9 cellular contexts compared by ENCODE assay signal in genomic region chr2:187541086-187542085, GRCh38. TPM values are rescaled to one million over a fixed set of nuclear protein-coding genes. Genes with fewer than 3 reads are reported as not detected.
DNase-seq lines count a peak whose midpoint lies in the region; ATAC-seq and TF ChIP-seq lines count a peak whose summit lies in the region.
"Had no signal": no experiment of that assay in that cellular context is flagged by ENCODE, and none has a peak within 500 bp of the region (broad histone marks: within the 10 kb centered on the region; RNA-seq: fewer than 3 reads in every experiment).

No MANE protein-coding gene starts in this region.

- H2BK12ac ChIP-seq in trophoblast cell (ENCODE audit: low read length), result peak overlapping the region; percentile 64

- H3K4me3 ChIP-seq in fibroblast of villous mesenchyme (ENCODE audit: low read depth, low read length) (no peak overlapping the region), trophoblast cell (ENCODE audit: low read depth, low read length) (no peak overlapping the region)
- H3K4me3 ChIP-seq in CD4-positive, alpha-beta memory T cell (ENCODE audit: low read length in 2 of 2), result no peak overlapping the region

- H3K9ac ChIP-seq in trophoblast cell (ENCODE audit: low read length), result no peak overlapping the region

- peaks cover 2% of the 10 kb centered on the region for H3K79me1 ChIP-seq in trophoblast cell (ENCODE audit: low read length)

- no peak overlapping the region for H3K23ac ChIP-seq in trophoblast cell (ENCODE audit: low read length)

- no peaks in the 10 kb centered on the region for H3K79me2 ChIP-seq in trophoblast cell (ENCODE audit: control insufficient read depth, insufficient read depth, low read length, poor library complexity)

- no peak overlapping the region for H3K4ac ChIP-seq in trophoblast cell (ENCODE audit: low read depth, low read length)

- no peak overlapping the region for H4K8ac ChIP-seq in trophoblast cell (ENCODE audit: low read depth, low read length)

- H3K4me1 Mint-ChIP-seq in CD4-positive, alpha-beta memory T cell, result no peaks in the 10 kb centered on the region

- no peaks in the 10 kb centered on the region for H3K27me3 ChIP-seq in trophoblast cell (ENCODE audit: insufficient read depth, low read length)
- H3K27me3 ChIP-seq in CD4-positive, alpha-beta memory T cell (ENCODE audit: insufficient read depth, low read length), result no peaks in the 10 kb centered on the region

- intact Hi-C loops in CD4-positive, alpha-beta memory T cell (cut with micrococcal nuclease), result no loop called here

- CTCF ChIA-PET in CD4-positive, alpha-beta memory T cell (lab: Charles Lee; ENCODE audit: partially characterized antibody), result no interaction called here

- no peak overlapping the region for H4K12ac ChIP-seq in trophoblast cell (ENCODE audit: low read depth, low read length)

- H3K27ac Mint-ChIP-seq in CD4-positive, alpha-beta memory T cell, result no peak overlapping the region

- no peaks in the 10 kb centered on the region for H3K9me3 ChIP-seq in trophoblast cell (ENCODE audit: insufficient read depth, low read depth, low read length)
- H3K9me3 ChIP-seq in CD4-positive, alpha-beta memory T cell (ENCODE audit: control insufficient read depth in 1 of 2, low read length in 2 of 2), result no peaks in the 10 kb centered on the region

- peaks cover 0 to 2% of the 10 kb centered on the region in 2 experiments for H3K4me1 ChIP-seq in trophoblast cell (ENCODE audit: control insufficient read depth in 1 of 2, insufficient read depth in 2 of 2, low read length in 2 of 2)
- H3K4me1 ChIP-seq in CD4-positive, alpha-beta memory T cell (ENCODE audit: insufficient read depth, low read length), result no peaks in the 10 kb centered on the region

- no peak for TF ChIP-seq CTCF in fibroblast of villous mesenchyme (IDR thresholded peaks at IDR 0.05; ENCODE audit: insufficient read depth, low read depth, low read length)

- no peak overlapping the region for H2AK5ac ChIP-seq in trophoblast cell (ENCODE audit: low read length)

- no peak overlapping the region for H4K91ac ChIP-seq in trophoblast cell (ENCODE audit: low read depth, low read length)

- no peak overlapping the region for H2BK5ac ChIP-seq in trophoblast cell (ENCODE audit: low read depth, low read length, poor library complexity)

- peaks cover 0 to 3% of the 10 kb centered on the region in 2 experiments for H3K36me3 ChIP-seq in trophoblast cell (ENCODE audit: control insufficient read depth in 1 of 2, insufficient read depth in 2 of 2, low read length in 2 of 2)
- no peaks in the 10 kb centered on the region for H3K36me3 ChIP-seq in CD4-positive, alpha-beta memory T cell (ENCODE audit: insufficient read depth, low read length)

- POLR2A ChIA-PET in CD4-positive, alpha-beta memory T cell (lab: Charles Lee; ENCODE audit: partially characterized antibody), result no interaction called here

- H3K27ac ChIP-seq in trophoblast cell (ENCODE audit: low read depth, low read length), result no peak overlapping the region
- H3K27ac ChIP-seq in CD4-positive, alpha-beta memory T cell (ENCODE audit: low read depth, low read length), result no peak overlapping the region

- no peaks in the 10 kb centered on the region for H3K36me3 Mint-ChIP-seq in CD4-positive, alpha-beta memory T cell

- in situ Hi-C loops in SK-MEL-5 (cut with HindIII; ENCODE audit: low pct_unique_long_range_greater_than_20kb, low sequenced_read_pairs), result no loop called here

- H3K4me3 Mint-ChIP-seq in CD4-positive, alpha-beta memory T cell, result no peak overlapping the region

- H3K18ac ChIP-seq in trophoblast cell (ENCODE audit: low read length), result no peak overlapping the region

- no CpG with 5 or more reads among the region's 7 CpGs for WGBS in trophoblast cell (ENCODE audit: extremely low coverage, insufficient coverage, insufficient read length)

- H2BK120ac ChIP-seq in trophoblast cell (ENCODE audit: insufficient read depth, low read length, poor library complexity), result no peak overlapping the region

- H2AFZ ChIP-seq in trophoblast cell (ENCODE audit: insufficient read depth, low read length, poor library complexity), result no peak overlapping the region

- no peaks in the 10 kb centered on the region for H3K27me3 Mint-ChIP-seq in CD4-positive, alpha-beta memory T cell

- H3K14ac ChIP-seq in trophoblast cell (ENCODE audit: low read length), result no peak overlapping the region

- H3K4me2 ChIP-seq in trophoblast cell (ENCODE audit: low read length), result no peak overlapping the region

- DNase-seq in COLO829 (ENCODE audit: low spot score) (peak; percentile 24), SK-MEL-5 (ENCODE audit: low read depth, low spot score) (peak; percentile 74), fibroblast of villous mesenchyme (ENCODE audit: low read depth) (peak; percentile 97), trophoblast cell (peak in 1 of 2 donors; percentile 16), NCI-H226 (no peak)
- DNase-seq in CD4-positive, alpha-beta memory T cell, result no peak

- ATAC-seq in HG03521 (IDR thresholded peaks at IDR 0.05; ENCODE audit: unreplicated experiment) (no peak), HG03469 (IDR thresholded peaks at IDR 0.05; ENCODE audit: unreplicated experiment) (no peak)

- peaks cover 0 to 4% (median 0%) of the 10 kb centered on the region in 8 donors for H3K9me3 Mint-ChIP-seq in CD4-positive, alpha-beta memory T cell

RNA-seq across cellular contexts. Expression of gene TFPI, which starts 12.8 kb away (rescaled TPM):
- 15.3 and 20.5 TPM in 2 replicates for total RNA-seq in SK-MEL-5 (2014; rRNA removed; shearing (Covaris generic))
- polyA plus RNA-seq in SK-MEL-5 (2015; cell fraction: cytosol; rRNA removed), result 15.8 and 18.8 TPM in 2 replicates
- polyA plus RNA-seq in SK-MEL-5 (2015; cell fraction: nucleus; rRNA removed), result 6.3 and 9.6 TPM in 2 replicates
- total RNA-seq in fibroblast of villous mesenchyme, result 110 and 126 TPM in 2 replicates
- 210 and 216 TPM in 2 replicates for polyA plus RNA-seq in trophoblast cell (2013)
- not detected for total RNA-seq in CD4-positive, alpha-beta memory T cell
- not detected for polyA plus RNA-seq in CD4-positive, alpha-beta memory T cell
- total RNA-seq: OCI-LY7 had no signal

Comparison
In these comparisons a context has a peak if more than half of its experiments do, and no peak if none do; other contexts are left out.
1. DNase-seq: peak in COLO829 (single experiment), SK-MEL-5 (single experiment) and fibroblast of villous mesenchyme (single experiment); none in CD4-positive, alpha-beta memory T cell (0 of 5) and NCI-H226 (single experiment).
2. RNA of gene TFPI, which starts 12.8 kb away (total RNA-seq): 110 to 126 TPM in fibroblast of villous mesenchyme and 15.3 to 20.5 TPM in SK-MEL-5; not detected in CD4-positive, alpha-beta memory T cell; every median in the first group is over 10 times any median in the second.